ENCODE assay signal across 17 cellular contexts in genomic region chr20:55273149-55273548, GRCh38.
"Had no signal": no experiment of that assay in that cellular context is flagged by ENCODE, and none has a peak within 500 bp of the region (broad histone marks: within the 10 kb centered on the region; RNA-seq: fewer than 3 reads in every experiment).

No MANE protein-coding gene starts in this region.

- DNase-seq: cortex of kidney; dorsolateral prefrontal cortex; effector CD8-positive, alpha-beta T cell; islet precursor cell; left lung; mesendoderm; naive thymus-derived CD4-positive, alpha-beta T cell; nephron progenitor cell; right cardiac atrium; stimulated activated CD4-positive, alpha-beta T cell treated with anti-CD3 and anti-CD28 coated beads, Interleukin-4, amount 100 ng/mL, for 1 hour; stimulated activated CD8-positive, alpha-beta memory T cell treated with anti-CD3 and anti-CD28 coated beads, Interleukin-4, amount 100 ng/mL, for 48 hours; stimulated activated naive CD8-positive, alpha-beta T cell treated with anti-CD3 and anti-CD28 coated beads, Interleukin-15, Interleukin-2, amounts not matched to agents 100 U/mL and 50 U/mL, for 24 hours; testis had no signal

- H3K4me3 ChIP-seq: dorsolateral prefrontal cortex, left lung, lung, testis, tibial nerve had no signal

- ATAC-seq: left lung; naive thymus-derived CD4-positive, alpha-beta T cell; stimulated activated effector memory CD8-positive, alpha-beta T cell treated with anti-CD3 and anti-CD28 coated beads, Interleukin-12 subunit alpha, Interleukin-12 subunit beta, amount 100 ng/mL, for 72 hours; stimulated activated naive CD8-positive, alpha-beta T cell treated with anti-CD3 and anti-CD28 coated beads, Interleukin-15, Interleukin-2, amounts not matched to agents 100 U/mL and 50 U/mL, for 24 hours had no signal

- H3K9me3 ChIP-seq: testis had no signal

- H3K27me3 Mint-ChIP-seq: central memory CD8-positive, alpha-beta T cell had no signal

- H3K27ac ChIP-seq: dorsolateral prefrontal cortex, left lung, testis, tibial nerve had no signal

- H3K27ac Mint-ChIP-seq: naive thymus-derived CD4-positive, alpha-beta T cell; nephron progenitor cell; stimulated activated effector memory CD8-positive, alpha-beta T cell treated with anti-CD3 and anti-CD28 coated beads, Interleukin-12 subunit alpha, Interleukin-12 subunit beta, amount 100 ng/mL, for 72 hours had no signal

- H3K36me3 Mint-ChIP-seq: naive thymus-derived CD4-positive, alpha-beta T cell; stimulated activated effector memory CD8-positive, alpha-beta T cell treated with anti-CD3 and anti-CD28 coated beads, Interleukin-12 subunit alpha, Interleukin-12 subunit beta, amount 100 ng/mL, for 72 hours had no signal

- H3K27me3 ChIP-seq: left lung, testis, tibial nerve had no signal

- H3K4me1 ChIP-seq: left lung, testis, tibial nerve had no signal

- H3K4me1 Mint-ChIP-seq: central memory CD8-positive, alpha-beta T cell; naive thymus-derived CD4-positive, alpha-beta T cell; stimulated activated effector memory CD8-positive, alpha-beta T cell treated with anti-CD3 and anti-CD28 coated beads, Interleukin-12 subunit alpha, Interleukin-12 subunit beta, amount 100 ng/mL, for 72 hours had no signal

- H3K4me3 Mint-ChIP-seq: central memory CD8-positive, alpha-beta T cell; naive thymus-derived CD4-positive, alpha-beta T cell; nephron progenitor cell; stimulated activated effector memory CD8-positive, alpha-beta T cell treated with anti-CD3 and anti-CD28 coated beads, Interleukin-12 subunit alpha, Interleukin-12 subunit beta, amount 100 ng/mL, for 72 hours had no signal

- H3K36me3 ChIP-seq: left lung, tibial nerve had no signal
